8 cellular contexts compared by ENCODE assay signal in genomic region chr15:84735480-84736061, GRCh38.
DNase-seq lines count a peak whose midpoint lies in the region; ATAC-seq and TF ChIP-seq lines count a peak whose summit lies in the region.
"Not testable (repeated sequence)": the region's sequence is repeated elsewhere in the genome, so short reads cannot be mapped to it uniquely, and the experiment has no call there.

No MANE protein-coding gene starts in this region.

- peak overlapping the region; percentile 64 for H3K4me2 ChIP-seq in MM.1S (ENCODE audit: low read depth, low read length)

- H3K36me3 ChIP-seq in GM06990 (ENCODE audit: control insufficient read depth, insufficient read depth, low read length); MM.1S (replicated peaks; ENCODE audit: insufficient read depth, low read length): not testable (repeated sequence)

- H3K9me3 ChIP-seq in MM.1S (replicated peaks; ENCODE audit: insufficient read depth, low read length) = not testable (repeated sequence)

- H3K27ac Mint-ChIP-seq in effector memory CD8-positive, alpha-beta T cell = peak overlapping the region; percentile 63 to 94
- peak overlapping the region; percentile 87 for H3K27ac Mint-ChIP-seq in memory B cell
- peak overlapping the region; percentile 72 for H3K27ac Mint-ChIP-seq in stimulated activated naive B cell treated with anti-CD40 and anti-IgM and Interleukin-4, amounts not matched to agents 10 μg/mL and 1 μg/mL and 100 μg/mL, for 72 hours

- TF ChIP-seq CTCF in GM06990 (IDR thresholded peaks at IDR 0.05; ENCODE audit: insufficient read depth, low read length, poor library complexity, severe bottlenecking); MM.1S (IDR thresholded peaks at IDR 0.05; ENCODE audit: low read length): not testable (repeated sequence)

- H3K27me3 ChIP-seq in GM06990 (replicated peaks; ENCODE audit: control insufficient read depth, insufficient read depth, low read length); MM.1S (replicated peaks; ENCODE audit: insufficient read depth, low read length): not testable (repeated sequence)

- H3K4me3 Mint-ChIP-seq in effector memory CD8-positive, alpha-beta T cell = peak overlapping the region; percentile 72 to 79
- H3K4me3 Mint-ChIP-seq in memory B cell = peak overlapping the region; percentile 78
- peak overlapping the region; percentile 72 to 78 for H3K4me3 Mint-ChIP-seq in stimulated activated naive B cell treated with anti-CD40 and anti-IgM and Interleukin-4, amounts not matched to agents 10 μg/mL and 1 μg/mL and 100 μg/mL, for 72 hours

- not testable (repeated sequence) for H4K20me1 ChIP-seq in MM.1S (ENCODE audit: insufficient read depth, low read length)

- DNase-seq in GM06990 (ENCODE audit: extremely low read depth, insufficient read length) = peak; percentile 66
- not testable (repeated sequence) for DNase-seq in MM.1S; effector memory CD8-positive, alpha-beta T cell; memory B cell (ENCODE audit: low spot score in 2 of 2); stimulated activated naive B cell treated with anti-CD40 and anti-IgM and Interleukin-4, amounts not matched to agents 10 μg/mL and 1 μg/mL and 100 μg/mL, for 72 hours
- peak; percentile 66 for DNase-seq in activated CD8-positive, alpha-beta memory T cell treated with anti-CD3 and anti-CD28 coated beads for 24 hours

- peaks cover 36% of the 10 kb centered on the region for H3K4me1 ChIP-seq in MM.1S (ENCODE audit: low read length)

- H3K9me2 ChIP-seq in MM.1S (replicated peaks; ENCODE audit: insufficient read depth, low read length) = not testable (repeated sequence)

- peak overlapping the region; percentile 65 for H3K9ac ChIP-seq in MM.1S (ENCODE audit: low read length)

- H3K27me3 Mint-ChIP-seq in effector memory CD8-positive, alpha-beta T cell; memory B cell; stimulated activated naive B cell treated with anti-CD40 and anti-IgM and Interleukin-4, amounts not matched to agents 10 μg/mL and 1 μg/mL and 100 μg/mL, for 72 hours: not testable (repeated sequence)

- H3K27ac ChIP-seq in MM.1S (ENCODE audit: low read length) = peak overlapping the region; percentile 94

- not testable (repeated sequence) for H3K9me3 Mint-ChIP-seq in effector memory CD8-positive, alpha-beta T cell; memory B cell; stimulated activated naive B cell treated with anti-CD40 and anti-IgM and Interleukin-4, amounts not matched to agents 10 μg/mL and 1 μg/mL and 100 μg/mL, for 72 hours

- peak overlapping the region; percentile 53 for H2AFZ ChIP-seq in MM.1S (ENCODE audit: low read length)

- H3K79me2 ChIP-seq in MM.1S (ENCODE audit: low read length) = not testable (repeated sequence)

- H3F3A ChIP-seq in MM.1S (ENCODE audit: insufficient read depth, low read length) = peaks cover 37% of the 10 kb centered on the region

- H3K4me1 Mint-ChIP-seq in effector memory CD8-positive, alpha-beta T cell (ENCODE audit: low read depth in 2 of 2) = peaks cover 33 to 37% of the 10 kb centered on the region in 2 donors
- H3K4me1 Mint-ChIP-seq in memory B cell = peaks cover 31% of the 10 kb centered on the region
- H3K4me1 Mint-ChIP-seq in stimulated activated naive B cell treated with anti-CD40 and anti-IgM and Interleukin-4, amounts not matched to agents 10 μg/mL and 1 μg/mL and 100 μg/mL, for 72 hours = peaks cover 27 to 53% of the 10 kb centered on the region in 2 donors

- H3K4me3 ChIP-seq in GM06990 (replicated peaks; ENCODE audit: low read depth, low read length) = peak overlapping the region; percentile 21
- peak overlapping the region; percentile 50 for H3K4me3 ChIP-seq in MM.1S (ENCODE audit: low read length)

- H3K36me3 Mint-ChIP-seq in effector memory CD8-positive, alpha-beta T cell (ENCODE audit: insufficient read depth) = peaks cover 22% of the 10 kb centered on the region
- H3K36me3 Mint-ChIP-seq in memory B cell; stimulated activated naive B cell treated with anti-CD40 and anti-IgM and Interleukin-4, amounts not matched to agents 10 μg/mL and 1 μg/mL and 100 μg/mL, for 72 hours: not testable (repeated sequence)

- ATAC-seq in GM21515 (IDR thresholded peaks at IDR 0.05; ENCODE audit: unreplicated experiment) (peak; percentile 36), HG03066 (IDR thresholded peaks at IDR 0.05; ENCODE audit: low read depth, unreplicated experiment) (peak; percentile 36), memory B cell (ENCODE audit: low read depth) (peak; percentile 33)
- ATAC-seq in effector memory CD8-positive, alpha-beta T cell (replicated peaks) = peak; percentile 28
- ATAC-seq in stimulated activated naive B cell treated with anti-CD40 and anti-IgM and Interleukin-4, amounts not matched to agents 10 μg/mL and 1 μg/mL and 100 μg/mL, for 72 hours (replicated peaks) = peak; percentile 29 to 50
